In the genomic region with DNA sequence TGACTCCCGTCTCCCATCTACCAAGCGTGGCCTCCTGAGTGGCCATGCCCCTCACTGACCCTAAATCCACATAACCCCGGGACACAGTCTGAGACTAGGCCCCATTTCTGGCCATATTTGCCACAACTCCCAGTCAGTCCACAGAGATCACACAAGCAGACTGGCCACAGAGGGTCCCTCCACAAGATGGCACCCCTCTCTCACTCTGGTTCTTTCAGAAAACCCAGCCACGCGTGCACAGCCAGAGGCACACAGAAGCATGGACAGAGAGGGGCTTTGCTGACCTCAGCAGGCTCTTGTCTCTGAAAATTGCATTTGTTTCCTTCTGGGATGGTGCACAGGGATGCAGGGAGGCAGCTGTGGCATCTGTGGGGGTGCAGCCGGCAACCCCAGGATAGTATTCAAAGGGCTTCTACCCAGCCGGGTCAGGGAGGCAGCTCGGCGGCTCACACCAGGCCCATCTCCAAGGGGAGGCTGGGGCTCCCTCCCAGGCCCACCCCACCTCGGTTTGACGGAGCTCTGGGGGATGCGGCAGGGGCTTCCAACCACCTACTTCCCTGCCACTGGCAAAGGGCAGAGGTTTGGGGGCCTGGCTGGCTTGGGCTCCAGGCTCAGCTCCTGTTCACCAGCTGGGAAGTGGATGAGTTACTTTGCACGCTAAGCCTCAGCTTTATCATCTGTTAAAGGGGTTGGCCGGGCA, we compare ENCODE assay signal across 10 cellular contexts. TPM values are rescaled to one million over a fixed set of nuclear protein-coding genes. Genes with fewer than 3 reads are reported as not detected.
DNase-seq lines count a peak whose midpoint lies in the region; ATAC-seq and TF ChIP-seq lines count a peak whose summit lies in the region.
"Had no signal": no experiment of that assay in that cellular context is flagged by ENCODE, and none has a peak within 500 bp of the region (broad histone marks: within the 10 kb centered on the region; RNA-seq: fewer than 3 reads in every experiment).

No MANE protein-coding gene starts in this region.

- ATAC-seq in naive thymus-derived CD4-positive, alpha-beta T cell = peak; percentile 54
- no peak for ATAC-seq in HG02870 (IDR thresholded peaks at IDR 0.05; ENCODE audit: unreplicated experiment)
- ATAC-seq in effector memory CD8-positive, alpha-beta T cell (replicated peaks) = no peak

- no peaks in the 10 kb centered on the region for H3K4me1 ChIP-seq in naive thymus-derived CD4-positive, alpha-beta T cell (ENCODE audit: control insufficient read depth in 2 of 2, insufficient read depth in 2 of 2, low read length in 2 of 2)

- peak; percentile 36 for TF ChIP-seq CTCF in GM10266 (IDR thresholded peaks at IDR 0.05; ENCODE audit: control insufficient read depth, insufficient read depth, low read depth, missing control alignments)
- TF ChIP-seq CTCF in epithelial cell of esophagus (IDR thresholded peaks at IDR 0.05; ENCODE audit: insufficient read depth, low read depth, low read length, missing control alignments) = peak; percentile 25

- no peak overlapping the region for H3K27ac Mint-ChIP-seq in naive thymus-derived CD4-positive, alpha-beta T cell
- H3K27ac Mint-ChIP-seq in effector memory CD8-positive, alpha-beta T cell = peak overlapping the region in 1 of 2 donors; percentile 44

- H3K27me3 ChIP-seq in naive thymus-derived CD4-positive, alpha-beta T cell (ENCODE audit: control insufficient read depth in 2 of 2, insufficient read depth in 2 of 2, low read length in 2 of 2) = no peaks in the 10 kb centered on the region

- H3K27ac ChIP-seq in naive thymus-derived CD4-positive, alpha-beta T cell (ENCODE audit: low read depth, low read length) = no peak overlapping the region
- H3K27ac ChIP-seq: thoracic aorta had no signal

- intact Hi-C loops in naive thymus-derived CD4-positive, alpha-beta T cell (cut with micrococcal nuclease) = loop anchor here in 1 of 2 donors (2.0 kb wide), 2 partner anchors 222 to 536 kb away; no protein-coding TSS in a partner anchor

- in situ Hi-C loops in SK-MEL-5 (cut with HindIII; ENCODE audit: low pct_unique_long_range_greater_than_20kb, low sequenced_read_pairs) = no loop called here

- DNase-seq in AG20443 (ENCODE audit: low spot score) = peak; percentile 66
- no peak for DNase-seq in GM10266 (ENCODE audit: extremely low spot score)
- peak; percentile 50 for DNase-seq in SK-MEL-5 (ENCODE audit: low read depth, low spot score)
- DNase-seq in epithelial cell of esophagus (ENCODE audit: low read depth) = no peak
- peak in 7 of 9 donors; percentile 13 to 45 (median 28) for DNase-seq in naive thymus-derived CD4-positive, alpha-beta T cell
- DNase-seq in amniotic stem cell (lab: John Stamatoyannopoulos, UW) = no peak
- no peak for DNase-seq in effector memory CD8-positive, alpha-beta T cell

- H3K4me3 Mint-ChIP-seq in naive thymus-derived CD4-positive, alpha-beta T cell = no peak overlapping the region
- H3K4me3 Mint-ChIP-seq in effector memory CD8-positive, alpha-beta T cell = no peak overlapping the region

- POLR2A ChIA-PET in naive thymus-derived CD4-positive, alpha-beta T cell (lab: Charles Lee) = no interaction called here

- no peaks in the 10 kb centered on the region for H3K36me3 Mint-ChIP-seq in naive thymus-derived CD4-positive, alpha-beta T cell
- no peaks in the 10 kb centered on the region for H3K36me3 Mint-ChIP-seq in effector memory CD8-positive, alpha-beta T cell (ENCODE audit: insufficient read depth)

- CTCF ChIA-PET in naive thymus-derived CD4-positive, alpha-beta T cell (lab: Charles Lee) = interaction anchor here (0.8 to 5.2 kb wide), 4 partner anchors 222 to 816 kb away, joined by 3 to 19 read pairs (median 6); no protein-coding TSS in a partner anchor

- H3K36me3 ChIP-seq in naive thymus-derived CD4-positive, alpha-beta T cell (ENCODE audit: control insufficient read depth in 2 of 3, insufficient read depth in 3 of 3, low read length in 3 of 3) = no peaks in the 10 kb centered on the region
- H3K36me3 ChIP-seq: thoracic aorta had no signal

- H3K9me3 ChIP-seq in naive thymus-derived CD4-positive, alpha-beta T cell (ENCODE audit: control insufficient read depth in 2 of 3, low read length in 3 of 3) = no peaks in the 10 kb centered on the region
- H3K9me3 ChIP-seq: thoracic aorta had no signal

- H3K9me3 Mint-ChIP-seq in naive thymus-derived CD4-positive, alpha-beta T cell = no peaks in the 10 kb centered on the region
- no peaks in the 10 kb centered on the region for H3K9me3 Mint-ChIP-seq in effector memory CD8-positive, alpha-beta T cell

- H3K27me3 Mint-ChIP-seq in naive thymus-derived CD4-positive, alpha-beta T cell = peaks cover 0 to 10% (median 0%) of the 10 kb centered on the region in 5 donors
- H3K27me3 Mint-ChIP-seq in effector memory CD8-positive, alpha-beta T cell = peaks cover 16 to 60% of the 10 kb centered on the region in 2 donors

- H3K4me3 ChIP-seq in epithelial cell of esophagus (ENCODE audit: low read length) = no peak overlapping the region
- no peak overlapping the region for H3K4me3 ChIP-seq in naive thymus-derived CD4-positive, alpha-beta T cell (ENCODE audit: low read length)
- H3K4me3 ChIP-seq: thoracic aorta had no signal

- peaks cover 0 to 4% (median 0%) of the 10 kb centered on the region in 7 donors for H3K4me1 Mint-ChIP-seq in naive thymus-derived CD4-positive, alpha-beta T cell
- peaks cover 0 to 3% of the 10 kb centered on the region in 2 donors for H3K4me1 Mint-ChIP-seq in effector memory CD8-positive, alpha-beta T cell (ENCODE audit: low read depth in 2 of 2)

RNA-seq across cellular contexts. Expression of gene DOC2B, which starts 16.8 kb away (rescaled TPM):
- total RNA-seq in SK-MEL-5 (2014; rRNA removed; shearing (Covaris generic)) = 0.03 and 0.64 TPM in 2 replicates
- 0.03 and 0.05 TPM in 2 replicates for polyA plus RNA-seq in SK-MEL-5 (2015; cell fraction: cytosol; rRNA removed)
- polyA plus RNA-seq in SK-MEL-5 (2015; cell fraction: nucleus; rRNA removed) = 0.30 TPM in 1 of 2 replicates, not detected in the other
- under 1 TPM in 3 of 5 experiments, not detected in 2; 0.24 to 0.58 (median 0.27) TPM for total RNA-seq in naive thymus-derived CD4-positive, alpha-beta T cell
- not detected for polyA plus RNA-seq in naive thymus-derived CD4-positive, alpha-beta T cell

RNA-seq across cellular contexts. Expression of gene SCGB1C2, which starts 27.3 kb away (rescaled TPM):
- total RNA-seq in SK-MEL-5 (2014; rRNA removed; shearing (Covaris generic)) = not detected in 2 replicates
- not detected in 2 replicates for polyA plus RNA-seq in SK-MEL-5 (2015; cell fraction: cytosol; rRNA removed)
- not detected in 2 replicates for polyA plus RNA-seq in SK-MEL-5 (2015; cell fraction: nucleus; rRNA removed)
- total RNA-seq in naive thymus-derived CD4-positive, alpha-beta T cell = not detected
- polyA plus RNA-seq in naive thymus-derived CD4-positive, alpha-beta T cell = not detected
- total RNA-seq: thoracic aorta had no signal
- polyA plus RNA-seq: esophagus had no signal

Comparison
In these comparisons a context has a peak if more than half of its experiments do, and no peak if none do; other contexts are left out.
1. DNase-seq: peak in AG20443 (single experiment), SK-MEL-5 (single experiment) and naive thymus-derived CD4-positive, alpha-beta T cell (7 of 9); none in GM10266 (single experiment), epithelial cell of esophagus (single experiment), amniotic stem cell (single experiment) and effector memory CD8-positive, alpha-beta T cell (0 of 3).